10 cellular contexts compared by ENCODE assay signal in genomic region chr13:110683203-110683883, GRCh38. TPM values are rescaled to one million over a fixed set of nuclear protein-coding genes. Genes with fewer than 3 reads are reported as not detected.
DNase-seq lines count a peak whose midpoint lies in the region; ATAC-seq and TF ChIP-seq lines count a peak whose summit lies in the region.
"Had no signal": no experiment of that assay in that cellular context is flagged by ENCODE, and none has a peak within 500 bp of the region (broad histone marks: within the 10 kb centered on the region; RNA-seq: fewer than 3 reads in every experiment).

No MANE protein-coding gene starts in this region.

- intact Hi-C loops in activated CD8-positive, alpha-beta T cell treated with anti-CD3 and anti-CD28 coated beads for 36 hours (cut with micrococcal nuclease) = no loop called here

- H3K79me2 ChIP-seq in OCI-LY1 (ENCODE audit: insufficient read depth, low read length) = no peaks in the 10 kb centered on the region

- H3K9me3 Mint-ChIP-seq in activated CD8-positive, alpha-beta T cell treated with anti-CD3 and anti-CD28 coated beads for 36 hours = peaks cover 3% of the 10 kb centered on the region
- no peaks in the 10 kb centered on the region for H3K9me3 Mint-ChIP-seq in activated CD8-positive, alpha-beta T cell treated with anti-CD3 and anti-CD28 coated beads, Interleukin-2, amount 10 ng/mL, durations not matched to agents 7 days and 5 days (ENCODE audit: insufficient read depth)

- H3K4me1 ChIP-seq in OCI-LY1 (ENCODE audit: insufficient read depth, low read length, severe bottlenecking) (peaks cover 9% of the 10 kb centered on the region), gastroesophageal sphincter (no peaks in the 10 kb centered on the region)

- H2AFZ ChIP-seq in OCI-LY1 (ENCODE audit: low read length) = no peak overlapping the region

- H3K36me3 ChIP-seq in OCI-LY1 (ENCODE audit: insufficient read depth, low read length) (peaks cover 67% of the 10 kb centered on the region), gastroesophageal sphincter (peaks cover 0 to 97% of the 10 kb centered on the region in 2 donors)

- H3F3A ChIP-seq in OCI-LY1 (ENCODE audit: insufficient read depth, low read length) = no peaks in the 10 kb centered on the region

- TF ChIP-seq POLR2A in gastroesophageal sphincter (IDR thresholded peaks at IDR 0.05) = no peak

- 30 to 70% methylated on average over 2 to 5 of the region's 5 CpGs for WGBS in gastroesophageal sphincter (ENCODE audit: low coverage in 1 of 2), 2 donors

- H3K9me2 ChIP-seq in OCI-LY1 (ENCODE audit: low read depth, low read length) = no peaks in the 10 kb centered on the region

- DNase-seq in activated CD8-positive, alpha-beta T cell treated with anti-CD3 and anti-CD28 coated beads for 36 hours = no peak
- no peak for DNase-seq in activated CD8-positive, alpha-beta T cell treated with anti-CD3 and anti-CD28 coated beads, Interleukin-2, amount 10 ng/mL, durations not matched to agents 7 days and 5 days
- DNase-seq in epithelial cell of proximal tubule (ENCODE audit: low read depth) (no peak), retinal pigment epithelial cell (ENCODE audit: low read depth) (no peak), GM19238 (ENCODE audit: insufficient read length, low spot score) (no peak)
- DNase-seq: islet precursor cell, NCI-H226 had no signal

- peaks cover 6% of the 10 kb centered on the region for H3K4me1 Mint-ChIP-seq in activated CD8-positive, alpha-beta T cell treated with anti-CD3 and anti-CD28 coated beads for 36 hours (ENCODE audit: low read depth)
- no peaks in the 10 kb centered on the region for H3K4me1 Mint-ChIP-seq in activated CD8-positive, alpha-beta T cell treated with anti-CD3 and anti-CD28 coated beads, Interleukin-2, amount 10 ng/mL, durations not matched to agents 7 days and 5 days (ENCODE audit: low read depth)

- H3K9me3 ChIP-seq in OCI-LY1 (ENCODE audit: low read length) (no peaks in the 10 kb centered on the region), gastroesophageal sphincter (no peaks in the 10 kb centered on the region)

- H3K4me2 ChIP-seq in OCI-LY1 (ENCODE audit: low read length) = no peak overlapping the region

- TF ChIP-seq CTCF in activated CD8-positive, alpha-beta T cell treated with anti-CD3 and anti-CD28 coated beads for 36 hours (IDR thresholded peaks at IDR 0.05) = peak; percentile 13
- TF ChIP-seq CTCF in OCI-LY1 (IDR thresholded peaks at IDR 0.05; ENCODE audit: low read length) = peak; percentile 21; the same call in 1 of the 2 replicates
- TF ChIP-seq CTCF in epithelial cell of proximal tubule (conservative IDR thresholded peaks at IDR 0.05; ENCODE audit: low read depth, low read length) = peak; percentile 56
- TF ChIP-seq CTCF in retinal pigment epithelial cell (conservative IDR thresholded peaks at IDR 0.05; ENCODE audit: low read depth, low read length) = peak; percentile 59
- peak in 2 of 4 experiments; percentile 20 to 27 for TF ChIP-seq CTCF in gastroesophageal sphincter (IDR thresholded peaks at IDR 0.05)

- H4K20me1 ChIP-seq in OCI-LY1 (ENCODE audit: insufficient read depth, low read length) = no peaks in the 10 kb centered on the region

- H3K4me3 ChIP-seq in OCI-LY1 (ENCODE audit: low read depth, low read length, poor library complexity, severe bottlenecking) = no peak overlapping the region
- H3K4me3 ChIP-seq in epithelial cell of proximal tubule (ENCODE audit: low read depth, low read length) = no peak overlapping the region
- no peak overlapping the region for H3K4me3 ChIP-seq in retinal pigment epithelial cell (ENCODE audit: low read length)
- H3K4me3 ChIP-seq in gastroesophageal sphincter = no peak overlapping the region

- no peak for ATAC-seq in activated CD8-positive, alpha-beta T cell treated with anti-CD3 and anti-CD28 coated beads for 36 hours
- no peak for ATAC-seq in activated CD8-positive, alpha-beta T cell treated with anti-CD3 and anti-CD28 coated beads, Interleukin-2, amount 10 ng/mL, durations not matched to agents 7 days and 5 days
- ATAC-seq in GM18520 (IDR thresholded peaks at IDR 0.05; ENCODE audit: unreplicated experiment) (no peak), gastroesophageal sphincter (no peak)

- no peak overlapping the region for H3K27ac Mint-ChIP-seq in activated CD8-positive, alpha-beta T cell treated with anti-CD3 and anti-CD28 coated beads for 36 hours
- no peak overlapping the region for H3K27ac Mint-ChIP-seq in activated CD8-positive, alpha-beta T cell treated with anti-CD3 and anti-CD28 coated beads, Interleukin-2, amount 10 ng/mL, durations not matched to agents 7 days and 5 days

- no peak overlapping the region for H3K4me3 Mint-ChIP-seq in activated CD8-positive, alpha-beta T cell treated with anti-CD3 and anti-CD28 coated beads for 36 hours
- H3K4me3 Mint-ChIP-seq in activated CD8-positive, alpha-beta T cell treated with anti-CD3 and anti-CD28 coated beads, Interleukin-2, amount 10 ng/mL, durations not matched to agents 7 days and 5 days = no peak overlapping the region

- POLR2A ChIA-PET in activated CD8-positive, alpha-beta T cell treated with anti-CD3 and anti-CD28 coated beads for 36 hours (lab: Charles Lee) = no interaction called here
- POLR2A ChIA-PET in activated CD8-positive, alpha-beta T cell treated with anti-CD3 and anti-CD28 coated beads, Interleukin-2, amount 10 ng/mL, durations not matched to agents 7 days and 5 days (lab: Charles Lee) = no interaction called here

- no peak overlapping the region for H3K9ac ChIP-seq in OCI-LY1 (ENCODE audit: low read length)

- TF ChIP-seq EP300 in gastroesophageal sphincter (IDR thresholded peaks at IDR 0.05) = no peak

- H3K27me3 Mint-ChIP-seq in activated CD8-positive, alpha-beta T cell treated with anti-CD3 and anti-CD28 coated beads for 36 hours = no peaks in the 10 kb centered on the region
- no peaks in the 10 kb centered on the region for H3K27me3 Mint-ChIP-seq in activated CD8-positive, alpha-beta T cell treated with anti-CD3 and anti-CD28 coated beads, Interleukin-2, amount 10 ng/mL, durations not matched to agents 7 days and 5 days (ENCODE audit: low read depth)

- no peak overlapping the region for H3K27ac ChIP-seq in OCI-LY1 (ENCODE audit: low read depth, low read length, poor library complexity, severe bottlenecking)
- H3K27ac ChIP-seq in gastroesophageal sphincter = peak overlapping the region in 1 of 4 donors; percentile 53

- H3K36me3 Mint-ChIP-seq in activated CD8-positive, alpha-beta T cell treated with anti-CD3 and anti-CD28 coated beads for 36 hours (ENCODE audit: low read depth) = peaks cover 42% of the 10 kb centered on the region
- peaks cover 45% of the 10 kb centered on the region for H3K36me3 Mint-ChIP-seq in activated CD8-positive, alpha-beta T cell treated with anti-CD3 and anti-CD28 coated beads, Interleukin-2, amount 10 ng/mL, durations not matched to agents 7 days and 5 days (ENCODE audit: low read depth)

- no peaks in the 10 kb centered on the region for H3K27me3 ChIP-seq in OCI-LY1 (ENCODE audit: insufficient read depth, low read length)
- H3K27me3 ChIP-seq in gastroesophageal sphincter = no peaks in the 10 kb centered on the region

- CTCF ChIA-PET in activated CD8-positive, alpha-beta T cell treated with anti-CD3 and anti-CD28 coated beads for 36 hours (lab: Charles Lee) = interaction anchor here (1.2 to 2.1 kb wide), 2 partner anchors 18 to 22 kb away, joined by 3 to 8 read pairs; no protein-coding TSS in a partner anchor
- CTCF ChIA-PET in activated CD8-positive, alpha-beta T cell treated with anti-CD3 and anti-CD28 coated beads, Interleukin-2, amount 10 ng/mL, durations not matched to agents 7 days and 5 days (lab: Charles Lee) = interaction anchor here (1.2 to 1.3 kb wide), 2 partner anchors 34 to 137 kb away, joined by 3 to 4 read pairs; no protein-coding TSS in a partner anchor

RNA-seq across cellular contexts. Expression of gene CARS2, which starts 22.6 kb away (rescaled TPM):
- 10 to 100 TPM; 60.7 to 63.0 TPM for total RNA-seq in activated CD8-positive, alpha-beta T cell treated with anti-CD3 and anti-CD28 coated beads for 36 hours
- total RNA-seq in activated CD8-positive, alpha-beta T cell treated with anti-CD3 and anti-CD28 coated beads, Interleukin-2, amount 10 ng/mL, durations not matched to agents 7 days and 5 days = 10 to 100 TPM; 73.1 to 79.9 TPM
- total RNA-seq in epithelial cell of proximal tubule (28.5 and 143 TPM in 2 replicates), gastroesophageal sphincter (10 to 100 TPM; 36.6 to 69.1 (median 53.8) TPM)

RNA-seq across cellular contexts. Expression of gene ING1, which starts 30.2 kb away (rescaled TPM):
- 10 to 100 TPM; 22.0 to 22.2 TPM for total RNA-seq in activated CD8-positive, alpha-beta T cell treated with anti-CD3 and anti-CD28 coated beads for 36 hours
- 10 to 100 TPM; 19.8 to 21.4 TPM for total RNA-seq in activated CD8-positive, alpha-beta T cell treated with anti-CD3 and anti-CD28 coated beads, Interleukin-2, amount 10 ng/mL, durations not matched to agents 7 days and 5 days
- total RNA-seq in epithelial cell of proximal tubule (14.1 and 18.7 TPM in 2 replicates), gastroesophageal sphincter (10 to 100 TPM; 16.2 to 29.0 (median 22.7) TPM)
